Comparison of ENCODE assay signal across 24 cellular contexts in genomic region chr14:98101323-98101722, GRCh38.
A peak's percentile ranks its signal among the peaks of the same experiment; 100 is the strongest.
DNase-seq lines count a peak whose midpoint lies in the region; ATAC-seq and TF ChIP-seq lines count a peak whose summit lies in the region.
"Had no signal": no experiment of that assay in that cellular context is flagged by ENCODE, and none has a peak within 500 bp of the region (broad histone marks: within the 10 kb centered on the region; RNA-seq: fewer than 3 reads in every experiment).

No MANE protein-coding gene starts in this region.

- no peak for DNase-seq in activated T-cell treated with anti-CD3 and anti-CD28 coated beads, Interleukin-2, amount 50 U/mL, for 4 hours
- DNase-seq in activated T-cell treated with anti-CD3 and anti-CD28 coated beads for 4 hours: no peak
- DNase-seq in stimulated activated CD4-positive, alpha-beta T cell treated with anti-CD3 and anti-CD28 coated beads, Interleukin-1b, Interleukin-23, amount 100 ng/mL, for 48 hours: peak; percentile 19
- no peak for DNase-seq in stimulated activated CD4-positive, alpha-beta T cell treated with anti-CD3 and anti-CD28 coated beads, Interleukin-12 subunit alpha, Interleukin-12 subunit beta, amount 100 ng/mL, for 4 hours
- DNase-seq in stimulated activated CD4-positive, alpha-beta T cell treated with anti-CD3 and anti-CD28 coated beads, Interleukin-2, amount 100 ng/mL, for 4 hours (ENCODE audit: low read depth): peak; percentile 8
- no peak for DNase-seq in GM19238 (ENCODE audit: insufficient read length, low spot score)
- no peak for DNase-seq in GM10266 (ENCODE audit: extremely low spot score)
- DNase-seq: AML-193; CD4-positive, alpha-beta T cell; H9; Karpas-422; NCI-H1092; NCI-H1417 treated with DMSO at 0.1 percent for 48 hours; NCI-H1694 treated with DMSO at 0.1 percent for 48 hours; NCI-H2081 treated with DMSO at 0.1 percent for 48 hours; NCI-H2171; NCI-H226; NCI-H510A; NCI-H69; Right ventricle myocardium superior; RPMI8226 had no signal

- no peak for TF ChIP-seq CTCF in GM10266 (IDR thresholded peaks at IDR 0.05; ENCODE audit: control insufficient read depth, insufficient read depth, low read depth, missing control alignments)

- peaks cover 13% of the 10 kb centered on the region for H3K9me3 Mint-ChIP-seq in activated T-cell treated with anti-CD3 and anti-CD28 coated beads, Interleukin-2, amount 50 U/mL, for 4 hours
- H3K9me3 Mint-ChIP-seq: GM23338 had no signal

- ATAC-seq in activated T-cell treated with anti-CD3 and anti-CD28 coated beads, Interleukin-2, amount 50 U/mL, for 4 hours: peak; percentile 34 to 55
- ATAC-seq: A549, GM23338, HepG2 had no signal

- no peaks in the 10 kb centered on the region for H3K36me3 Mint-ChIP-seq in activated T-cell treated with anti-CD3 and anti-CD28 coated beads, Interleukin-2, amount 50 U/mL, for 4 hours (ENCODE audit: insufficient read depth)

- H3K27me3 Mint-ChIP-seq in activated T-cell treated with anti-CD3 and anti-CD28 coated beads, Interleukin-2, amount 50 U/mL, for 4 hours (ENCODE audit: low read depth): no peaks in the 10 kb centered on the region
- H3K27me3 Mint-ChIP-seq: CD4-positive, alpha-beta T cell had no signal

- H3K4me3 Mint-ChIP-seq in activated T-cell treated with anti-CD3 and anti-CD28 coated beads, Interleukin-2, amount 50 U/mL, for 4 hours: no peak overlapping the region
- H3K4me3 Mint-ChIP-seq: CD4-positive, alpha-beta T cell; GM23338; H9 had no signal

- peaks cover 45% of the 10 kb centered on the region for H3K4me1 Mint-ChIP-seq in activated T-cell treated with anti-CD3 and anti-CD28 coated beads, Interleukin-2, amount 50 U/mL, for 4 hours (ENCODE audit: low read depth)
- H3K4me1 Mint-ChIP-seq: GM23338, H9 had no signal

Comparison
In these comparisons a context has a peak if more than half of its experiments do, and no peak if none do; other contexts are left out.
1. DNase-seq: peak in stimulated activated CD4-positive, alpha-beta T cell treated with anti-CD3 and anti-CD28 coated beads, Interleukin-1b, Interleukin-23, amount 100 ng/mL, for 48 hours (single experiment) and stimulated activated CD4-positive, alpha-beta T cell treated with anti-CD3 and anti-CD28 coated beads, Interleukin-2, amount 100 ng/mL, for 4 hours (single experiment); none in activated T-cell treated with anti-CD3 and anti-CD28 coated beads, Interleukin-2, amount 50 U/mL, for 4 hours (single experiment), activated T-cell treated with anti-CD3 and anti-CD28 coated beads for 4 hours (single experiment), stimulated activated CD4-positive, alpha-beta T cell treated with anti-CD3 and anti-CD28 coated beads, Interleukin-12 subunit alpha, Interleukin-12 subunit beta, amount 100 ng/mL, for 4 hours (single experiment), GM19238 (single experiment) and GM10266 (single experiment).